8 cellular contexts compared by ENCODE assay signal in genomic region chr13:89066868-89067466, GRCh38.
DNase-seq lines count a peak whose midpoint lies in the region; ATAC-seq and TF ChIP-seq lines count a peak whose summit lies in the region.

No MANE protein-coding gene starts in this region.

- H3K9me2 ChIP-seq in HCT116 (ENCODE audit: insufficient read depth) = no peaks in the 10 kb centered on the region

- H3K27me3 ChIP-seq in HCT116 (ENCODE audit: insufficient read depth, low read length) (no peaks in the 10 kb centered on the region), adrenal gland (no peaks in the 10 kb centered on the region), left lung (no peaks in the 10 kb centered on the region), upper lobe of right lung (no peaks in the 10 kb centered on the region)

- POLR2A ChIA-PET in HCT116 (lab: Charles Lee) = no interaction called here

- TF ChIP-seq RAD21 in HCT116 (IDR thresholded peaks at IDR 0.05; ENCODE audit: low read depth) = peak; percentile 60

- TF ChIP-seq CTCF in HCT116 (IDR thresholded peaks at IDR 0.05 in 2 of 3, conservative IDR thresholded peaks at IDR 0.05 in 1 of 3; ENCODE audit: borderline replicate concordance in 1 of 3, insufficient read depth in 1 of 3, low read depth in 2 of 3, low read length in 2 of 3) = peak; percentile 19 to 60 (median 53); a peak in 5 of 6 replicates
- peak; percentile 36 to 63 (median 45) for TF ChIP-seq CTCF in adrenal gland (IDR thresholded peaks at IDR 0.05)
- peak; percentile 19 to 59 for TF ChIP-seq CTCF in left lung (IDR thresholded peaks at IDR 0.05)
- TF ChIP-seq CTCF in upper lobe of right lung (IDR thresholded peaks at IDR 0.05) = peak; percentile 61

- intact Hi-C loops in HCT116 (cut with micrococcal nuclease) (loop anchor here (2.0 kb wide), 1 partner anchor 998 kb away; no protein-coding TSS in a partner anchor), adrenal gland (cut with DNase I) (no loop called here), left lung (cut with DNase I) (no loop called here), upper lobe of right lung (cut with DNase I) (no loop called here)

- H4K20me1 ChIP-seq in HCT116 (ENCODE audit: insufficient read depth) = no peaks in the 10 kb centered on the region

- no peaks in the 10 kb centered on the region; a peak in 1 of 4 replicates for H3K9me3 ChIP-seq in HCT116 (ENCODE audit: control insufficient read depth in 1 of 2, insufficient read depth in 1 of 2, low read depth in 1 of 2, low read length in 2 of 2)
- H3K9me3 ChIP-seq in adrenal gland (replicated peaks in 1 of 3) = no peaks in the 10 kb centered on the region
- no peaks in the 10 kb centered on the region for H3K9me3 ChIP-seq in left lung
- H3K9me3 ChIP-seq in upper lobe of right lung = no peaks in the 10 kb centered on the region

- H2AFZ ChIP-seq in HCT116 (ENCODE audit: low read depth, low read length, poor library complexity, severe bottlenecking) = peak overlapping the region; percentile 49

- WGBS in adrenal gland, 4 donors = 34 to 37% (median 36%) methylated on average over 9 of the region's 9 CpGs

- no TSS peak for BruUV-seq in HCT116 (replicated peaks; lab: Mats Ljungman, UMichigan)

- RAD21 ChIA-PET in HCT116 (lab: Charles Lee; ENCODE audit: low non-redundant PET in 1 of 2, low total read pairs in 2 of 2, uncharacterized antibody in 2 of 2, unreplicated experiment in 2 of 2) = no interaction called here

- no peaks in the 10 kb centered on the region for H3K79me2 ChIP-seq in HCT116 (ENCODE audit: insufficient read depth, low read length)

- H3K9ac ChIP-seq in HCT116 (ENCODE audit: low read length) = no peak overlapping the region

- CTCF ChIA-PET in HCT116 (lab: Charles Lee) = no interaction called here

- H3K4me3 ChIP-seq in HCT116 (replicated peaks in 1 of 2; ENCODE audit: low read depth in 1 of 2, low read length in 2 of 2) (no peak overlapping the region), adrenal gland (no peak overlapping the region), left lung (no peak overlapping the region), upper lobe of right lung (no peak overlapping the region)

- TF ChIP-seq POLR2A in HCT116 (IDR thresholded peaks at IDR 0.05; ENCODE audit: borderline replicate concordance, extremely low read depth, insufficient read depth, insufficient read length) (no peak), adrenal gland (IDR thresholded peaks at IDR 0.05) (no peak)

- H3K36me3 ChIP-seq in HCT116 (ENCODE audit: control insufficient read depth in 1 of 2, insufficient read depth in 2 of 2, low read length in 2 of 2) = no peaks in the 10 kb centered on the region
- no peaks in the 10 kb centered on the region for H3K36me3 ChIP-seq in adrenal gland (replicated peaks in 1 of 2)
- no peaks in the 10 kb centered on the region for H3K36me3 ChIP-seq in left lung
- no peaks in the 10 kb centered on the region for H3K36me3 ChIP-seq in upper lobe of right lung

- no peak overlapping the region for H3K27ac ChIP-seq in HCT116 (ENCODE audit: low read depth, low read length)
- no peak overlapping the region for H3K27ac ChIP-seq in adrenal gland
- H3K27ac ChIP-seq in left lung = no peak overlapping the region
- no peak overlapping the region for H3K27ac ChIP-seq in upper lobe of right lung

- DNase-seq in DMS153 (lab: John Stamatoyannopoulos, UW) = peak; percentile 24
- peak; percentile 38 for DNase-seq in HCT116 (ENCODE audit: low read depth, low spot score)
- peak; percentile 40 for DNase-seq in NCI-H226
- DNase-seq in adrenal gland = peak in 5 of 7 donors; percentile 7 to 25 (median 18)
- no peak for DNase-seq in left lung
- no peak for DNase-seq in upper lobe of right lung
- DNase-seq in amniotic stem cell (lab: John Stamatoyannopoulos, UW) = no peak
- DNase-seq in dedifferentiated amniotic fluid mesenchymal stem cell (ENCODE audit: extremely low spot score) = no peak

- H3K4me1 ChIP-seq in HCT116 (ENCODE audit: control insufficient read depth in 1 of 2, insufficient read depth in 2 of 2, low read length in 2 of 2) (no peaks in the 10 kb centered on the region), adrenal gland (replicated peaks in 1 of 2) (no peaks in the 10 kb centered on the region), left lung (no peaks in the 10 kb centered on the region), upper lobe of right lung (no peaks in the 10 kb centered on the region)

- peak; percentile 66 for ATAC-seq in HCT116
- ATAC-seq in left lung = peak; percentile 89
- peak; percentile 88 for ATAC-seq in upper lobe of right lung

- no peak overlapping the region for H3K4me2 ChIP-seq in HCT116 (ENCODE audit: low read length)

TF ChIP-seq in HCT116, 20 proteins besides CTCF, POLR2A, EP300 and RAD21:
- TF ChIP-seq SP1 (IDR thresholded peaks at IDR 0.05; ENCODE audit: low read depth) (no peak), ZFX (IDR thresholded peaks at IDR 0.05) (no peak), TCF7L2 (IDR thresholded peaks at IDR 0.05; ENCODE audit: borderline replicate concordance, extremely low read depth, insufficient read depth, insufficient read length) (no peak), ELF1 (IDR thresholded peaks at IDR 0.05; ENCODE audit: borderline replicate concordance, low read depth) (no peak), CEBPB (IDR thresholded peaks at IDR 0.05; ENCODE audit: low read depth) (no peak), CBX3 (IDR thresholded peaks at IDR 0.05; ENCODE audit: low read depth) (no peak), ZNF274 (IDR thresholded peaks at IDR 0.05; ENCODE audit: low read depth, low read length) (no peak)
- TF ChIP-seq, protein P1, sequence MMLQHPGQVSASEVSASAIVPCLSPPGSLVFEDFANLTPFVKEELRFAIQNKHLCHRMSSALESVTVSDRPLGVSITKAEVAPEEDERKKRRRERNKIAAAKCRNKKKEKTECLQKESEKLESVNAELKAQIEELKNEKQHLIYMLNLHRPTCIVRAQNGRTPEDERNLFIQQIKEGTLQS (IDR thresholded peaks at IDR 0.05) = no peak
- TF ChIP-seq, protein P2, sequence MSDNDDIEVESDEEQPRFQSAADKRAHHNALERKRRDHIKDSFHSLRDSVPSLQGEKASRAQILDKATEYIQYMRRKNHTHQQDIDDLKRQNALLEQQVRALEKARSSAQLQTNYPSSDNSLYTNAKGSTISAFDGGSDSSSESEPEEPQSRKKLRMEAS (IDR thresholded peaks at IDR 0.05) = no peak
- TF ChIP-seq, protein P3, sequence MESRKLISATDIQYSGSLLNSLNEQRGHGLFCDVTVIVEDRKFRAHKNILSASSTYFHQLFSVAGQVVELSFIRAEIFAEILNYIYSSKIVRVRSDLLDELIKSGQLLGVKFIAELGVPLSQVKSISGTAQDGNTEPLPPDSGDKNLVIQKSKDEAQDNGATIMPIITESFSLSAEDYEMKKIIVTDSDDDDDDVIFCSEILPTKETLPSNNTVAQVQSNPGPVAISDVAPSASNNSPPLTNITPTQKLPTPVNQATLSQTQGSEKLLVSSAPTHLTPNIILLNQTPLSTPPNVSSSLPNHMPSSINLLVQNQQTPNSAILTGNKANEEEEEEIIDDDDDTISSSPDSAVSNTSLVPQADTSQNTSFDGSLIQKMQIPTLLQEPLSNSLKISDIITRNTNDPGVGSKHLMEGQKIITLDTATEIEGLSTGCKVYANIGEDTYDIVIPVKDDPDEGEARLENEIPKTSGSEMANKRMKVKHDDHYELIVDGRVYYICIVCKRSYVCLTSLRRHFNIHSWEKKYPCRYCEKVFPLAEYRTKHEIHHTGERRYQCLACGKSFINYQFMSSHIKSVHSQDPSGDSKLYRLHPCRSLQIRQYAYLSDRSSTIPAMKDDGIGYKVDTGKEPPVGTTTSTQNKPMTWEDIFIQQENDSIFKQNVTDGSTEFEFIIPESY (IDR thresholded peaks at IDR 0.05; ENCODE audit: extremely low read depth, insufficient replicate concordance, low read length) = no peak
- TF ChIP-seq, protein P4, sequence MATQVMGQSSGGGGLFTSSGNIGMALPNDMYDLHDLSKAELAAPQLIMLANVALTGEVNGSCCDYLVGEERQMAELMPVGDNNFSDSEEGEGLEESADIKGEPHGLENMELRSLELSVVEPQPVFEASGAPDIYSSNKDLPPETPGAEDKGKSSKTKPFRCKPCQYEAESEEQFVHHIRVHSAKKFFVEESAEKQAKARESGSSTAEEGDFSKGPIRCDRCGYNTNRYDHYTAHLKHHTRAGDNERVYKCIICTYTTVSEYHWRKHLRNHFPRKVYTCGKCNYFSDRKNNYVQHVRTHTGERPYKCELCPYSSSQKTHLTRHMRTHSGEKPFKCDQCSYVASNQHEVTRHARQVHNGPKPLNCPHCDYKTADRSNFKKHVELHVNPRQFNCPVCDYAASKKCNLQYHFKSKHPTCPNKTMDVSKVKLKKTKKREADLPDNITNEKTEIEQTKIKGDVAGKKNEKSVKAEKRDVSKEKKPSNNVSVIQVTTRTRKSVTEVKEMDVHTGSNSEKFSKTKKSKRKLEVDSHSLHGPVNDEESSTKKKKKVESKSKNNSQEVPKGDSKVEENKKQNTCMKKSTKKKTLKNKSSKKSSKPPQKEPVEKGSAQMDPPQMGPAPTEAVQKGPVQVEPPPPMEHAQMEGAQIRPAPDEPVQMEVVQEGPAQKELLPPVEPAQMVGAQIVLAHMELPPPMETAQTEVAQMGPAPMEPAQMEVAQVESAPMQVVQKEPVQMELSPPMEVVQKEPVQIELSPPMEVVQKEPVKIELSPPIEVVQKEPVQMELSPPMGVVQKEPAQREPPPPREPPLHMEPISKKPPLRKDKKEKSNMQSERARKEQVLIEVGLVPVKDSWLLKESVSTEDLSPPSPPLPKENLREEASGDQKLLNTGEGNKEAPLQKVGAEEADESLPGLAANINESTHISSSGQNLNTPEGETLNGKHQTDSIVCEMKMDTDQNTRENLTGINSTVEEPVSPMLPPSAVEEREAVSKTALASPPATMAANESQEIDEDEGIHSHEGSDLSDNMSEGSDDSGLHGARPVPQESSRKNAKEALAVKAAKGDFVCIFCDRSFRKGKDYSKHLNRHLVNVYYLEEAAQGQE (IDR thresholded peaks at IDR 0.05; ENCODE audit: low read depth) = no peak

Comparison
In these comparisons a context has a peak if more than half of its experiments do, and no peak if none do; other contexts are left out.
1. DNase-seq: peak in DMS153 (single experiment), HCT116 (single experiment), NCI-H226 (single experiment) and adrenal gland (5 of 7); none in left lung (0 of 2), upper lobe of right lung (single experiment), amniotic stem cell (single experiment) and dedifferentiated amniotic fluid mesenchymal stem cell (single experiment).
2. Peak in every context shown above with its lines, with median percentiles within 50 percentile points of each other: ATAC-seq and CTCF ChIP-seq.